Comparison of ENCODE assay signal across 28 cellular contexts in the genomic region with DNA sequence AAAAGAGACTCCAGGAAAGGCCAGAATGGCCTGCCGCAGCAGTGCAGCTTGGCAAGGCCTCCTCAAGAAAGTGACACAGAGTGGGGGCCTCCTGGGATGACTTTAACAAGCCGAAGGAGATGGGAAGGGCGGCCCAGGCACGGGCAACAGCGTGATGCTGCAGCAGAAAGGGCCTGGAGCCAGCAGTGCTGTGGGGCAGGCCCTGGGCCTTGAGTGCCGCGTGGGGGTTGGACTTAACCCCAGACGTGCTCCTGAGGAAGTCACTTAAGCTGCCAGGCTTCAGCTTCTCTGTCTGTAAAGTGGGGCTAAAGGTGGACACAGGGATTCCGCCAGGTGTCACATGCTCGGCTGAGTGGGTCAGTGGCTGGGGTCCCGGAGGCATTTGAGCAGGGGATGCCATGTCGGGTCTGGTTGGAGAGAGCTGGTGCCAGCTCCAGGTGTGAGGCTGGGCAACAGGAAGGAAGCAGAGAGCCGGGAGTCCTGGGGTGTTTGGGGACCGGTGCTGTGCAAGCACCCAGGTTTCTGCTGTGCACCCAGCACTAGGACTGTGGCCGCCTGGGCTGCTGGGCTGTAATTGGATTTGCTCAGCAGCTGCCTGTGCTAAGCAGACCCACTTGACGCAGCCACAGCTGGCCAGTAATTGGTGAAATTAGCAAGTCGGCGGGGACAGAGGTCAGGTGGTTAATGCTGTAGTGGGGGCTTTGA. TPM values are rescaled to one million over a fixed set of nuclear protein-coding genes. Genes with fewer than 3 reads are reported as not detected.
"Had no signal": no experiment of that assay in that cellular context is flagged by ENCODE, and none has a peak within 500 bp of the region (broad histone marks: within the 10 kb centered on the region; RNA-seq: fewer than 3 reads in every experiment).

No MANE protein-coding gene starts in this region.

- H3K27ac Mint-ChIP-seq: memory B cell; naive thymus-derived CD8-positive, alpha-beta T cell had no signal

- H3K36me3 ChIP-seq: adrenal gland, breast epithelium, heart left ventricle, transverse colon, vagina, WERI-Rb-1 had no signal

- H3K4me3 Mint-ChIP-seq: memory B cell; naive thymus-derived CD8-positive, alpha-beta T cell had no signal

- FAIRE-seq: astrocyte, frontal cortex had no signal

- H3K4me1 ChIP-seq: adrenal gland, breast epithelium, heart left ventricle, transverse colon, vagina had no signal

- H3K9me3 Mint-ChIP-seq: activated naive CD4-positive, alpha-beta T cell treated with anti-CD3 and anti-CD28 coated beads, Interleukin-2, amount 50 U/mL, for 72 hours; memory B cell; naive thymus-derived CD8-positive, alpha-beta T cell had no signal

- H3K4me1 Mint-ChIP-seq: memory B cell had no signal

- H3K4me3 ChIP-seq: adrenal gland, breast epithelium, heart left ventricle, transverse colon, vagina had no signal

- DNase-seq: activated CD4-positive, alpha-beta T cell treated with anti-CD3 and anti-CD28 coated beads for 1 hour; activated CD8-positive, alpha-beta memory T cell treated with anti-CD3 and anti-CD28 coated beads for 24 hours; activated CD8-positive, alpha-beta memory T cell treated with anti-CD3 and anti-CD28 coated beads, Interleukin-2, amount 50 U/mL, for 48 hours; activated gamma-delta T cell; activated T-cell treated with anti-CD3 and anti-CD28 coated beads, Interleukin-2, amount 50 U/mL, for 48 hours; cerebellar nuclear complex; cortex of kidney; effector CD4-positive, alpha-beta T cell; kidney glomerular epithelial cell; naive thymus-derived CD8-positive, alpha-beta T cell; occipital lobe; stimulated activated CD4-positive, alpha-beta T cell treated with anti-CD3 and anti-CD28 coated beads, Interleukin-12 subunit alpha, Interleukin-12 subunit beta, amount 100 ng/mL, for 4 hours; stimulated activated CD4-positive, alpha-beta T cell treated with anti-CD3 and anti-CD28 coated beads, Interleukin-1b, Interleukin-23, amount 100 ng/mL, for 48 hours; stimulated activated CD8-positive, alpha-beta memory T cell treated with anti-CD3 and anti-CD28 coated beads, Interleukin-4, amount 100 ng/mL, for 48 hours; stimulated activated naive CD4-positive, alpha-beta T cell treated with Interleukin-2 at 50 U/mL for 16 hours; transverse colon; WERI-Rb-1 had no signal

- H3K27me3 ChIP-seq: breast epithelium, vagina had no signal

- H3K27ac ChIP-seq: breast epithelium, heart left ventricle, transverse colon, vagina, WERI-Rb-1 had no signal

- H3K36me3 Mint-ChIP-seq: activated naive CD4-positive, alpha-beta T cell treated with anti-CD3 and anti-CD28 coated beads, Interleukin-2, amount 50 U/mL, for 72 hours; memory B cell; naive thymus-derived CD8-positive, alpha-beta T cell had no signal

- H3K9me3 ChIP-seq: adrenal gland, breast epithelium, heart left ventricle, transverse colon, vagina had no signal

- ATAC-seq: activated naive CD4-positive, alpha-beta T cell treated with anti-CD3 and anti-CD28 coated beads, Interleukin-2, amount 50 U/mL, for 72 hours; heart left ventricle; naive thymus-derived CD8-positive, alpha-beta T cell had no signal

RNA-seq across cellular contexts. Expression of a gene that starts 7.8 kb away (rescaled TPM):
- total RNA-seq: activated naive CD4-positive, alpha-beta T cell treated with anti-CD3 and anti-CD28 coated beads, Interleukin-2, amount 50 U/mL, for 72 hours; adrenal gland; astrocyte; breast epithelium; frontal cortex; heart left ventricle; liver; naive thymus-derived CD8-positive, alpha-beta T cell; occipital lobe; posterior vena cava; T-helper 2 cell treated with Interferon-gamma antibody and Interleukin-4, amounts not matched to agents 100 ng/mL and 5 ng/mL, for 36 hours; transverse colon; vagina had no signal

RNA-seq across cellular contexts. Expression of a gene that starts 34.1 kb away (rescaled TPM):
- total RNA-seq: naive thymus-derived CD8-positive, alpha-beta T cell; T-helper 2 cell treated with Interferon-gamma antibody and Interleukin-4, amounts not matched to agents 100 ng/mL and 5 ng/mL, for 36 hours had no signal
